8 cellular contexts compared by ENCODE assay signal in the genomic region with DNA sequence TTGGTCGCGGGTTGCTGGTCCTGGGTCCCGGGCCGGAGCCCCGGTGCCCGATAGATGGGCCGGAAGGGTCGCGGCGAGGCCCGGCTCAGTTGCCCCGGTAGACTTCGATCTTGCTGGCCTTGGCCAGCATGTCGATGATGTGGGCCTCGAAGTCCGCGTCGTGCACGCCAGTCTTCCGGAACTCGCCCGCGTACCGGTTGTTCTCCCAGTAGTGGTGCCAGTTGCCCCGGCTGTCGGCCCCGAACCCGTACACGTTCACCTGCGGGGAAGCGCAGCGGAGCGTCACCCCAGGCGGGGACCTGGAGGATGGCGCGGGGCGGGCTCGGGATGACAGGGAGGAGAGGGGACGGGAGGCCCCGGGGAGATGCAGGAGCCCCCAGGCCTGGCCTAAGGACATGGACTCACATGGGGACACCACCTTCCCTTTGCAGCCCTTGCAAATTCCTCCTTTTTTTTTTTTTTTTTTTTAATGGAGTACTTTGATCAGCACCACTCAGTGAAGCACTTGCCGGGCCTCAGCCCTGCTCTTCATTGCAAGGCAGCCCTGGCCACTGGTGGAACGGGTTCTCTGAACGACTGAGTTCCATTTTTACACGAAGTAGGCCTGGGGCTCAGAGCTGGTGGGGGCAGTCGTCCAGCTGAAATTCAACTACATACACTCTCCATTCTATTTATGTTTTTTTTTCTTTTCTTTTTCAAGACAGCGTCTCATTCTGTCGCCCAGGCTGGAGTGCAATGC. TPM values are rescaled to one million over a fixed set of nuclear protein-coding genes. Genes with fewer than 3 reads are reported as not detected.
DNase-seq lines count a peak whose midpoint lies in the region; ATAC-seq, FAIRE-seq and TF ChIP-seq lines count a peak whose summit lies in the region.

No MANE protein-coding gene starts in this region.

- peak overlapping the region; percentile 97 for H3K4me3 Mint-ChIP-seq in GM23338
- H3K4me3 Mint-ChIP-seq in activated naive CD8-positive, alpha-beta T cell treated with anti-CD3 and anti-CD28 coated beads, Interleukin-2, amount 50 U/mL, for 24 hours, result peak overlapping the region; percentile 95

- CTCF ChIA-PET in A549 (lab: Yijun Ruan, JAX), result interaction anchor here (0.6 to 6.2 kb wide), 21 partner anchors 9 to 272 kb away, joined by 3 to 35 read pairs (median 5); a partner anchor contains a TSS

- TF ChIP-seq POLR2A in A549 (IDR thresholded peaks at IDR 0.05; ENCODE audit: low read length) (peak; percentile 73), testis (IDR thresholded peaks at IDR 0.05) (no peak)

- TF ChIP-seq CTCF in A549 (IDR thresholded peaks at IDR 0.05) (no peak), GM23338 (conservative IDR thresholded peaks at IDR 0.05; ENCODE audit: low read depth in 2 of 2) (no peak), kidney (IDR thresholded peaks at IDR 0.05; ENCODE audit: borderline replicate concordance, extremely low read depth, insufficient read depth) (no peak), testis (IDR thresholded peaks at IDR 0.05) (no peak)

- H3K27me3 Mint-ChIP-seq in GM23338 (ENCODE audit: insufficient read depth, low read depth, poor library complexity), result peaks cover 14% of the 10 kb centered on the region
- no peaks in the 10 kb centered on the region for H3K27me3 Mint-ChIP-seq in activated naive CD8-positive, alpha-beta T cell treated with anti-CD3 and anti-CD28 coated beads, Interleukin-2, amount 50 U/mL, for 24 hours

- H4K20me1 ChIP-seq in GM23338 (replicated peaks; ENCODE audit: insufficient read depth), result no peaks in the 10 kb centered on the region; the same call in 1 of the 2 replicates

- H3K9me2 ChIP-seq in GM23338 (ENCODE audit: insufficient read depth), result no peaks in the 10 kb centered on the region

- TF ChIP-seq RAD21 in A549 (conservative IDR thresholded peaks at IDR 0.05 in 1 of 2, IDR thresholded peaks at IDR 0.05 in 1 of 2), result no peak

- DNase-seq in A549 (ENCODE audit: low read depth in 1 of 2, low spot score in 1 of 2) (no peak), GM23338 (ENCODE audit: low spot score) (no peak), kidney (no peak), testis (no peak), NCI-H1048 (lab: John Stamatoyannopoulos, UW) (no peak), DMS 273 treated with DMSO at 0.1 percent for 48 hours (lab: John Stamatoyannopoulos, UW) (no peak), dermis blood vessel endothelial cell (no peak)
- no peak for DNase-seq in activated naive CD8-positive, alpha-beta T cell treated with anti-CD3 and anti-CD28 coated beads, Interleukin-2, amount 50 U/mL, for 24 hours

- WGBS in A549 (ENCODE audit: missing lambda C conversion rate), result 47% methylated on average over 17 of the region's 47 CpGs
- WGBS in testis, 2 donors, result 35 to 44% methylated on average over 24 to 43 of the region's 47 CpGs

- peaks cover 11% of the 10 kb centered on the region for H3K79me2 ChIP-seq in GM23338 (replicated peaks; ENCODE audit: insufficient read depth)

- FAIRE-seq in A549 (lab: Jason Lieb, UNC) (no peak), kidney (lab: Jason Lieb, UNC) (no peak)

- peak overlapping the region; percentile 12; the same call in 1 of the 2 replicates for H2AFZ ChIP-seq in GM23338

- intact Hi-C loops in kidney (cut with DNase I) (no loop called here), testis (cut with DNase I; ENCODE audit: low total_unique reads) (no loop called here)

- peak overlapping the region; percentile 66 for H3K4me3 ChIP-seq in A549
- peak overlapping the region; percentile 57 for H3K4me3 ChIP-seq in GM23338
- H3K4me3 ChIP-seq in kidney (ENCODE audit: low read length in 2 of 2), result peak overlapping the region; percentile 31 to 73
- peak overlapping the region; percentile 63 to 64 for H3K4me3 ChIP-seq in testis

- POLR2A ChIA-PET in A549 (lab: Yijun Ruan, JAX), result interaction anchor here (0.6 to 3.2 kb wide), 23 partner anchors 9 to 365 kb away, joined by 3 to 29 read pairs (median 5); a partner anchor contains a TSS

- TF ChIP-seq EP300 in A549 (IDR thresholded peaks at IDR 0.05), result no peak

- H3K27me3 ChIP-seq in GM23338 (ENCODE audit: insufficient read depth) (no peaks in the 10 kb centered on the region), testis (no peaks in the 10 kb centered on the region)

- peaks cover 31% of the 10 kb centered on the region for H3F3A ChIP-seq in GM23338 (replicated peaks; ENCODE audit: low read depth)

- ATAC-seq in A549 (peak; percentile 23 to 54), GM23338 (peak; percentile 24)
- ATAC-seq in activated naive CD8-positive, alpha-beta T cell treated with anti-CD3 and anti-CD28 coated beads, Interleukin-2, amount 50 U/mL, for 24 hours, result peak; percentile 33

- H3K9me3 ChIP-seq in A549 (no peaks in the 10 kb centered on the region), kidney (ENCODE audit: control insufficient read depth in 1 of 2, low read length in 2 of 2) (no peaks in the 10 kb centered on the region), testis (no peaks in the 10 kb centered on the region)

- 0 out of 2 replicates have a peak overlapping the region, but pooled peaks have one; percentile 70 for H3K27ac Mint-ChIP-seq in GM23338
- H3K27ac Mint-ChIP-seq in activated naive CD8-positive, alpha-beta T cell treated with anti-CD3 and anti-CD28 coated beads, Interleukin-2, amount 50 U/mL, for 24 hours, result peak overlapping the region; percentile 98

- peak overlapping the region; percentile 90 for H3K4me2 ChIP-seq in A549
- H3K4me2 ChIP-seq in GM23338, result peak overlapping the region; percentile 72

- peak overlapping the region in 1 of 2 donors; percentile 34 for H3K9ac ChIP-seq in kidney (ENCODE audit: low read length in 2 of 2)

- H3K4me1 Mint-ChIP-seq in GM23338, result peaks cover 10% of the 10 kb centered on the region; the same call in 2 of the 3 replicates
- H3K4me1 Mint-ChIP-seq in activated naive CD8-positive, alpha-beta T cell treated with anti-CD3 and anti-CD28 coated beads, Interleukin-2, amount 50 U/mL, for 24 hours, result peaks cover 19% of the 10 kb centered on the region

- H3K36me3 ChIP-seq in GM23338 (ENCODE audit: insufficient read depth), result no peaks in the 10 kb centered on the region; the same call in 1 of the 2 replicates
- H3K36me3 ChIP-seq in kidney (ENCODE audit: control insufficient read depth in 1 of 2, insufficient read depth in 2 of 2, low read length in 2 of 2), result peaks cover 0 to 2% of the 10 kb centered on the region in 2 donors
- H3K36me3 ChIP-seq in testis (ENCODE audit: low read depth, missing control alignments), result no peaks in the 10 kb centered on the region

- H3K4me1 ChIP-seq in A549 (peaks cover 14% of the 10 kb centered on the region), GM23338 (ENCODE audit: insufficient read depth) (peaks cover 12% of the 10 kb centered on the region), kidney (ENCODE audit: control insufficient read depth in 1 of 2, insufficient read depth in 1 of 2, low read depth in 1 of 2, low read length in 2 of 2) (peaks cover 0 to 6% of the 10 kb centered on the region in 2 donors), testis (no peaks in the 10 kb centered on the region)

- H3K27ac ChIP-seq in A549 (peak overlapping the region; percentile 84 to 96), GM23338 (ENCODE audit: low read depth) (peak overlapping the region; percentile 78; the same call in 1 of the 2 replicates), kidney (ENCODE audit: low read depth in 2 of 2, low read length in 2 of 2) (peak overlapping the region in 1 of 2 donors; percentile 41), testis (peak overlapping the region in 1 of 2 donors; percentile 68)

- H3K36me3 Mint-ChIP-seq in GM23338 (ENCODE audit: low read depth), result peaks cover 27% of the 10 kb centered on the region
- H3K36me3 Mint-ChIP-seq in activated naive CD8-positive, alpha-beta T cell treated with anti-CD3 and anti-CD28 coated beads, Interleukin-2, amount 50 U/mL, for 24 hours (ENCODE audit: low read depth), result peaks cover 21% of the 10 kb centered on the region

- no peaks in the 10 kb centered on the region for H3K9me3 Mint-ChIP-seq in GM23338
- no peaks in the 10 kb centered on the region for H3K9me3 Mint-ChIP-seq in activated naive CD8-positive, alpha-beta T cell treated with anti-CD3 and anti-CD28 coated beads, Interleukin-2, amount 50 U/mL, for 24 hours

TF ChIP-seq in A549, 52 proteins besides CTCF, POLR2A, EP300 and RAD21 (continues in another document):
- TF ChIP-seq ZSCAN20 (CRISPR knock-in tag; IDR thresholded peaks at IDR 0.05) (no peak), HDAC2 (IDR thresholded peaks at IDR 0.05) (no peak)

TF ChIP-seq in GM23338, 12 proteins besides CTCF, POLR2A, EP300 and RAD21 (continues in another document):
- TF ChIP-seq POLR2AphosphoS5 (IDR thresholded peaks at IDR 0.05; ENCODE audit: low read depth), result peak; percentile 2

RNA-seq across cellular contexts. Expression of a gene that starts 35.1 kb away (rescaled TPM):
- polyA plus RNA-seq in A549 (2011; rRNA removed), result 40.4 and 41.9 TPM in 2 replicates
- 40.2 and 43.7 TPM in 2 replicates for polyA plus RNA-seq in A549 (2012; cell fraction: cytosol; rRNA removed)
- polyA plus RNA-seq in A549 (2012; cell fraction: nucleus; rRNA removed), result 29.4 and 38.6 TPM in 2 replicates
- 41.3 to 46.2 TPM (median 43.8 TPM) in 3 replicates for polyA plus RNA-seq in A549 (2017; fragmentation: RNase III; extraction: RNeasy Plus Mini Kit Qiagen cat#74134 plus additional on column Dnase treatment)
- 45.3 and 54.3 TPM in 2 replicates for polyA minus RNA-seq in A549 (2011; rRNA and poly(A)+ RNA removed)
- 58.0 and 67.3 TPM in 2 replicates for total RNA-seq in GM23338 (2014; rRNA removed; shearing (Covaris generic))
- polyA plus RNA-seq in GM23338 (2016; fragmentation: Nextera tagmentation; extraction: Ambion mirVana), result 22.2 and 24.1 TPM in 2 replicates
- total RNA-seq in kidney, result 34.8 TPM
- polyA plus RNA-seq in kidney (ENCODE audit: insufficient read depth, low read depth, low replicate concordance), result 19.8 TPM
- total RNA-seq in testis, result 10 to 100 TPM; 41.3 to 43.5 TPM
- 26.5 TPM for polyA plus RNA-seq in testis (ENCODE audit: insufficient read depth, low read depth, low replicate concordance)
- total RNA-seq in dermis blood vessel endothelial cell, result 40.2 and 50.5 TPM in 2 replicates

RNA-seq across cellular contexts. Expression of a gene that starts 57.1 kb away (rescaled TPM):
- polyA plus RNA-seq in A549 (2011; rRNA removed) (11.1 and 14.4 TPM in 2 replicates), A549 (2017; fragmentation: RNase III; extraction: RNeasy Plus Mini Kit Qiagen cat#74134 plus additional on column Dnase treatment) (13.8 to 16.3 TPM (median 15.5 TPM) in 3 replicates), GM23338 (2016; fragmentation: Nextera tagmentation; extraction: Ambion mirVana) (12.1 and 12.3 TPM in 2 replicates), kidney (ENCODE audit: insufficient read depth, low read depth, low replicate concordance) (10.6 TPM), testis (ENCODE audit: insufficient read depth, low read depth, low replicate concordance) (20.2 TPM)
- polyA plus RNA-seq in A549 (2012; cell fraction: cytosol; rRNA removed), result 15.7 and 19.8 TPM in 2 replicates
- polyA plus RNA-seq in A549 (2012; cell fraction: nucleus; rRNA removed), result 21.8 and 23.9 TPM in 2 replicates
- polyA minus RNA-seq in A549 (2011; rRNA and poly(A)+ RNA removed), result 38.9 and 44.0 TPM in 2 replicates
- total RNA-seq in GM23338 (2014; rRNA removed; shearing (Covaris generic)), result 36.8 and 39.8 TPM in 2 replicates
- total RNA-seq in kidney (28.6 TPM), testis (10 to 100 TPM; 32.5 to 46.2 TPM), dermis blood vessel endothelial cell (52.4 and 61.2 TPM in 2 replicates)
